19 cellular contexts compared by ENCODE assay signal in the genomic region with DNA sequence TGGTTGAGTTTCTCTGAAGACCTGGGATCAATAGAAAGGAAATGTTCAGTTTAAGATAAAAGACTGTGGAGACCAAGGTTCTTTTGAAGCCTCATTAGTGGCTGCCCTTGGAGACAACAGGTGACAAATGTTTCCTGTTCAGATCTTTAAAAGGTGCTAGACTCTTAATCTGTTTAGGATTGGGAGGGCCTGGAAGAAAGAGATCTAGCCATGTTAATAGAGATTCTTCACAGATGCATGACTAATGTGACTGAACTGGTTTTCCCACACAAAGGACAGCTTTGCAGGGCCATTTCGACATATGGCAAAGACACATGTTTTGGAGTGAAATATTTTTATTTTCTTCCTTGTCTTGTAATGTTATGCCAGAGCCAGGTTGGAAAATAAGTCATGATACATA.
A peak's percentile ranks its signal among the peaks of the same experiment; 100 is the strongest.
DNase-seq lines count a peak whose midpoint lies in the region; ATAC-seq, FAIRE-seq and TF ChIP-seq lines count a peak whose summit lies in the region.
"Had no signal": no experiment of that assay in that cellular context is flagged by ENCODE, and none has a peak within 500 bp of the region (broad histone marks: within the 10 kb centered on the region; RNA-seq: fewer than 3 reads in every experiment).

No MANE protein-coding gene starts in this region.

- no peaks in the 10 kb centered on the region for H3K27me3 ChIP-seq in bronchial epithelial cell (ENCODE audit: control insufficient read depth, insufficient read depth, low read length)
- H3K27me3 ChIP-seq: ovary, Peyer's patch, testis had no signal

- peaks cover 10% of the 10 kb centered on the region for H3K36me3 Mint-ChIP-seq in Calu3 (ENCODE audit: insufficient read depth, unreplicated experiment)

- intact Hi-C loops in Calu3 (cut with micrococcal nuclease; ENCODE audit: unreplicated experiment): no loop called here

- no peak overlapping the region for H3K4me3 ChIP-seq in Jurkat, Clone E6-1 (ENCODE audit: low read length)
- no peak overlapping the region for H3K4me3 ChIP-seq in bronchial epithelial cell (ENCODE audit: low read depth, low read length)
- H3K4me3 ChIP-seq: ovary, Peyer's patch, testis had no signal

- ATAC-seq in GM21526 (IDR thresholded peaks at IDR 0.05; ENCODE audit: low FRiP score, unreplicated experiment): no peak

- DNase-seq in Calu3 (peak; percentile 11), bronchial epithelial cell (ENCODE audit: low read depth) (peak; percentile 74), kidney tubule cell (ENCODE audit: low spot score) (peak; percentile 6), SIG-M5 treated with dmso at 0.1 percent for 504 hours (lab: John Stamatoyannopoulos, UW; ENCODE audit: unreplicated experiment) (no peak), GDM1 (lab: John Stamatoyannopoulos, UW) (no peak), SKM-1 treated with dmso at 0.1 percent for 144 hours (lab: John Stamatoyannopoulos, UW; ENCODE audit: unreplicated experiment) (no peak)
- peak; percentile 19 for DNase-seq in Jurkat, Clone E6-1 (ENCODE audit: low read depth, low spot score)
- DNase-seq: activated CD8-positive, alpha-beta memory T cell treated with anti-CD3 and anti-CD28 coated beads for 24 hours; activated gamma-delta T cell; NCI-H1105 treated with DMSO at 0.1 percent for 48 hours; NCI-H526; ovary; Peyer's patch; T-helper 9 cell; testis had no signal

- no peaks in the 10 kb centered on the region for H3K27me3 Mint-ChIP-seq in Calu3 (ENCODE audit: unreplicated experiment)
- H3K27me3 Mint-ChIP-seq: memory B cell had no signal

- H3K4me1 Mint-ChIP-seq in Calu3 (ENCODE audit: low read depth, unreplicated experiment): peaks cover 24% of the 10 kb centered on the region
- H3K4me1 Mint-ChIP-seq: memory B cell had no signal

- no peak for FAIRE-seq in bronchial epithelial cell (lab: Jason Lieb, UNC)
- FAIRE-seq: endometrium, HepG2 had no signal

- no peak overlapping the region for H3K27ac Mint-ChIP-seq in Calu3 (ENCODE audit: unreplicated experiment)
- H3K27ac Mint-ChIP-seq: memory B cell had no signal

- H3K36me3 ChIP-seq in bronchial epithelial cell (ENCODE audit: control insufficient read depth, insufficient read depth, low read length): no peaks in the 10 kb centered on the region
- H3K36me3 ChIP-seq: ovary, Peyer's patch had no signal

- CTCF ChIA-PET in Calu3 (lab: Charles Lee): no interaction called here

- BruUV-seq in Calu3 (replicated peaks; lab: Mats Ljungman, UMichigan): no TSS peak

- H3K9me3 Mint-ChIP-seq in Calu3 (ENCODE audit: low read depth, unreplicated experiment): peaks cover 4% of the 10 kb centered on the region

- TF ChIP-seq CTCF in Calu3 (IDR thresholded peaks at IDR 0.05; ENCODE audit: unreplicated experiment): no peak
- no peak for TF ChIP-seq CTCF in bronchial epithelial cell (IDR thresholded peaks at IDR 0.05; ENCODE audit: insufficient read depth, low read length, severe bottlenecking)

- H3K4me3 Mint-ChIP-seq in Calu3 (ENCODE audit: low read depth, unreplicated experiment): no peak overlapping the region
- H3K4me3 Mint-ChIP-seq: memory B cell had no signal

Comparison
In these comparisons a context has a peak if more than half of its experiments do, and no peak if none do; other contexts are left out.
1. DNase-seq: peak in Calu3 (single experiment), Jurkat, Clone E6-1 (single experiment), bronchial epithelial cell (single experiment) and kidney tubule cell (single experiment); none in SIG-M5 treated with dmso at 0.1 percent for 504 hours (single experiment), GDM1 (single experiment) and SKM-1 treated with dmso at 0.1 percent for 144 hours (single experiment).